1 cellular context compared by ENCODE assay signal in the genomic region with DNA sequence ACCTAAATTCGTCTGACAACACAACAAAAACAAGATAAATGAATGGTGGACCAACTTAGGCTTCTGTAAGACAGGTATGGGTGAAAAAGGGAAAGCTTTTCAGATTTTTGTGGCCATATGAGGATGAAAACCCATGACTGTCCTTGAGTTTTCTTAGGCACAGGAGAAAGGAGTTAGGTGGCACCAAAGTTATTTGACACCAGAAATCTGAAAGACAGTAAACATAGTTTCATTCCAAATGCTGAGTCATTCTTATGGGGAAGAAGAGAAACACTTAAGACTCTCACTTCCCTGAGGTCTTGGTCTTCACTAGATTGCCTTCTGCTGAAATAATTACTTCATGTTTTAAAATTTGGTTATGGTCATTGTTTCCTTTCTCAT.
TF ChIP-seq lines count a peak whose summit lies in the region.

No MANE protein-coding gene starts in this region.

TF ChIP-seq in K562, 482 proteins besides CTCF, POLR2A, EP300 and RAD21 (continued from another document and continues in another):
- TF ChIP-seq HMGN3 (IDR thresholded peaks at IDR 0.05; ENCODE audit: borderline replicate concordance, extremely low read depth, insufficient read length, low read depth, low read length), result no peak
- TF ChIP-seq TEAD4 (IDR thresholded peaks at IDR 0.05; ENCODE audit: low read length), result 0 out of 2 replicates have a peak, but pooled peaks have one; percentile 9
- TF ChIP-seq TEAD4 (CRISPR knock-in tag; IDR thresholded peaks at IDR 0.05; ENCODE audit: borderline replicate concordance), result no peak
- no peak for TF ChIP-seq NR2C2 (CRISPR knock-in tag; IDR thresholded peaks at IDR 0.05)
- TF ChIP-seq NR2C2 (tag; IDR thresholded peaks at IDR 0.05), result peak; percentile 51; the same call in 1 of the 2 replicates
- peak; percentile 17; the same call in 1 of the 2 replicates for TF ChIP-seq ZNF24 (IDR thresholded peaks at IDR 0.05)
- TF ChIP-seq HDAC2 (IDR thresholded peaks at IDR 0.05), result peak; percentile 50; the same call in 1 of the 2 replicates
- TF ChIP-seq ZNF778 (CRISPR knock-in tag; IDR thresholded peaks at IDR 0.05), result no peak
- TF ChIP-seq MEIS2 (IDR thresholded peaks at IDR 0.05; ENCODE audit: partially characterized antibody), result peak; percentile 10
- peak; percentile 59; the same call in 1 of the 2 replicates for TF ChIP-seq GTF2E2 (tag; IDR thresholded peaks at IDR 0.05)
- TF ChIP-seq SRSF1 (IDR thresholded peaks at IDR 0.05; ENCODE audit: low read depth, low read length), result no peak
- TF ChIP-seq SPI1 (IDR thresholded peaks at IDR 0.05; ENCODE audit: borderline replicate concordance, low read depth, low read length), result 0 out of 2 replicates have a peak, but pooled peaks have one; percentile 17
- TF ChIP-seq NUFIP1 (IDR thresholded peaks at IDR 0.05; ENCODE audit: partially characterized antibody), result no peak
- TF ChIP-seq, protein P1, sequence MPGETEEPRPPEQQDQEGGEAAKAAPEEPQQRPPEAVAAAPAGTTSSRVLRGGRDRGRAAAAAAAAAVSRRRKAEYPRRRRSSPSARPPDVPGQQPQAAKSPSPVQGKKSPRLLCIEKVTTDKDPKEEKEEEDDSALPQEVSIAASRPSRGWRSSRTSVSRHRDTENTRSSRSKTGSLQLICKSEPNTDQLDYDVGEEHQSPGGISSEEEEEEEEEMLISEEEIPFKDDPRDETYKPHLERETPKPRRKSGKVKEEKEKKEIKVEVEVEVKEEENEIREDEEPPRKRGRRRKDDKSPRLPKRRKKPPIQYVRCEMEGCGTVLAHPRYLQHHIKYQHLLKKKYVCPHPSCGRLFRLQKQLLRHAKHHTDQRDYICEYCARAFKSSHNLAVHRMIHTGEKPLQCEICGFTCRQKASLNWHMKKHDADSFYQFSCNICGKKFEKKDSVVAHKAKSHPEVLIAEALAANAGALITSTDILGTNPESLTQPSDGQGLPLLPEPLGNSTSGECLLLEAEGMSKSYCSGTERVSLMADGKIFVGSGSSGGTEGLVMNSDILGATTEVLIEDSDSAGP (CRISPR knock-in tag; IDR thresholded peaks at IDR 0.05), result no peak
- peak; percentile 84 for TF ChIP-seq SMARCE1 (IDR thresholded peaks at IDR 0.05)
- TF ChIP-seq SMAD3 (CRISPR knock-in tag; conservative IDR thresholded peaks at IDR 0.05), result 0 out of 2 replicates have a peak, but pooled peaks have one; percentile 8
- TF ChIP-seq POU5F1 (IDR thresholded peaks at IDR 0.05; ENCODE audit: borderline replicate concordance, low read depth, low read length, partially characterized antibody), result no peak
- TF ChIP-seq, protein P2, sequence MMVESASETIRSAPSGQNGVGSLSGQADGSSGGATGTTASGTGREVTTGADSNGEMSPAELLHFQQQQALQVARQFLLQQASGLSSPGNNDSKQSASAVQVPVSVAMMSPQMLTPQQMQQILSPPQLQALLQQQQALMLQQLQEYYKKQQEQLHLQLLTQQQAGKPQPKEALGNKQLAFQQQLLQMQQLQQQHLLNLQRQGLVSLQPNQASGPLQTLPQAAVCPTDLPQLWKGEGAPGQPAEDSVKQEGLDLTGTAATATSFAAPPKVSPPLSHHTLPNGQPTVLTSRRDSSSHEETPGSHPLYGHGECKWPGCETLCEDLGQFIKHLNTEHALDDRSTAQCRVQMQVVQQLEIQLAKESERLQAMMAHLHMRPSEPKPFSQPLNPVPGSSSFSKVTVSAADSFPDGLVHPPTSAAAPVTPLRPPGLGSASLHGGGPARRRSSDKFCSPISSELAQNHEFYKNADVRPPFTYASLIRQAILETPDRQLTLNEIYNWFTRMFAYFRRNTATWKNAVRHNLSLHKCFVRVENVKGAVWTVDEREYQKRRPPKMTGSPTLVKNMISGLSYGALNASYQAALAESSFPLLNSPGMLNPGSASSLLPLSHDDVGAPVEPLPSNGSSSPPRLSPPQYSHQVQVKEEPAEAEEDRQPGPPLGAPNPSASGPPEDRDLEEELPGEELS (CRISPR knock-in tag; IDR thresholded peaks at IDR 0.05; ENCODE audit: borderline replicate concordance), result no peak
- peak; percentile 99 for TF ChIP-seq MAFG (tag; conservative IDR thresholded peaks at IDR 0.05)
- TF ChIP-seq MAFK (IDR thresholded peaks at IDR 0.05; ENCODE audit: low read length), result peak; percentile 96
- TF ChIP-seq XRCC5 (IDR thresholded peaks at IDR 0.05; ENCODE audit: low read depth, low read length), result no peak
- no peak for TF ChIP-seq IRF1 (CRISPR knock-in tag; IDR thresholded peaks at IDR 0.05; ENCODE audit: borderline replicate concordance)
- TF ChIP-seq ZNF589 (CRISPR knock-in tag; IDR thresholded peaks at IDR 0.05; ENCODE audit: low read depth), result peak; percentile 29; the same call in 1 of the 2 replicates
- peak; percentile 47; the same call in 1 of the 2 replicates for TF ChIP-seq EP400 (IDR thresholded peaks at IDR 0.05)
- peak; percentile 82 for TF ChIP-seq SMARCA4 (IDR thresholded peaks at IDR 0.05)
- TF ChIP-seq SMC3 (conservative IDR thresholded peaks at IDR 0.05; ENCODE audit: insufficient read depth, low read depth, low read length), result no peak
- no peak for TF ChIP-seq ZKSCAN8 (CRISPR knock-in tag; IDR thresholded peaks at IDR 0.05)
- TF ChIP-seq MAFF (IDR thresholded peaks at IDR 0.05; ENCODE audit: low read length), result peak; percentile 98
- TF ChIP-seq, protein P3, sequence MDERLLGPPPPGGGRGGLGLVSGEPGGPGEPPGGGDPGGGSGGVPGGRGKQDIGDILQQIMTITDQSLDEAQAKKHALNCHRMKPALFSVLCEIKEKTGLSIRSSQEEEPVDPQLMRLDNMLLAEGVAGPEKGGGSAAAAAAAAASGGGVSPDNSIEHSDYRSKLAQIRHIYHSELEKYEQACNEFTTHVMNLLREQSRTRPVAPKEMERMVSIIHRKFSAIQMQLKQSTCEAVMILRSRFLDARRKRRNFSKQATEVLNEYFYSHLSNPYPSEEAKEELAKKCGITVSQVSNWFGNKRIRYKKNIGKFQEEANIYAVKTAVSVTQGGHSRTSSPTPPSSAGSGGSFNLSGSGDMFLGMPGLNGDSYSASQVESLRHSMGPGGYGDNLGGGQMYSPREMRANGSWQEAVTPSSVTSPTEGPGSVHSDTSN (CRISPR knock-in tag; IDR thresholded peaks at IDR 0.05; ENCODE audit: low read depth), result no peak
- TF ChIP-seq, protein P3 (tag; conservative IDR thresholded peaks at IDR 0.05; ENCODE audit: low read depth), result peak; percentile 51; the same call in 1 of the 2 replicates
- TF ChIP-seq, protein P4, sequence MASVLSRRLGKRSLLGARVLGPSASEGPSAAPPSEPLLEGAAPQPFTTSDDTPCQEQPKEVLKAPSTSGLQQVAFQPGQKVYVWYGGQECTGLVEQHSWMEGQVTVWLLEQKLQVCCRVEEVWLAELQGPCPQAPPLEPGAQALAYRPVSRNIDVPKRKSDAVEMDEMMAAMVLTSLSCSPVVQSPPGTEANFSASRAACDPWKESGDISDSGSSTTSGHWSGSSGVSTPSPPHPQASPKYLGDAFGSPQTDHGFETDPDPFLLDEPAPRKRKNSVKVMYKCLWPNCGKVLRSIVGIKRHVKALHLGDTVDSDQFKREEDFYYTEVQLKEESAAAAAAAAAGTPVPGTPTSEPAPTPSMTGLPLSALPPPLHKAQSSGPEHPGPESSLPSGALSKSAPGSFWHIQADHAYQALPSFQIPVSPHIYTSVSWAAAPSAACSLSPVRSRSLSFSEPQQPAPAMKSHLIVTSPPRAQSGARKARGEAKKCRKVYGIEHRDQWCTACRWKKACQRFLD (CRISPR knock-in tag; IDR thresholded peaks at IDR 0.05), result peak; percentile 64; the same call in 1 of the 2 replicates
- no peak for TF ChIP-seq ZBTB1 (CRISPR knock-in tag; IDR thresholded peaks at IDR 0.05; ENCODE audit: borderline replicate concordance, low read depth)
- TF ChIP-seq PHTF2 (CRISPR knock-in tag; IDR thresholded peaks at IDR 0.05), result no peak
- TF ChIP-seq RHOXF2B (CRISPR knock-in tag; conservative IDR thresholded peaks at IDR 0.05), result no peak
- TF ChIP-seq ARID1B (IDR thresholded peaks at IDR 0.05), result peak; percentile 78
- TF ChIP-seq TAF9B (IDR thresholded peaks at IDR 0.05; ENCODE audit: partially characterized antibody), result peak; percentile 53
- TF ChIP-seq, protein P5, sequence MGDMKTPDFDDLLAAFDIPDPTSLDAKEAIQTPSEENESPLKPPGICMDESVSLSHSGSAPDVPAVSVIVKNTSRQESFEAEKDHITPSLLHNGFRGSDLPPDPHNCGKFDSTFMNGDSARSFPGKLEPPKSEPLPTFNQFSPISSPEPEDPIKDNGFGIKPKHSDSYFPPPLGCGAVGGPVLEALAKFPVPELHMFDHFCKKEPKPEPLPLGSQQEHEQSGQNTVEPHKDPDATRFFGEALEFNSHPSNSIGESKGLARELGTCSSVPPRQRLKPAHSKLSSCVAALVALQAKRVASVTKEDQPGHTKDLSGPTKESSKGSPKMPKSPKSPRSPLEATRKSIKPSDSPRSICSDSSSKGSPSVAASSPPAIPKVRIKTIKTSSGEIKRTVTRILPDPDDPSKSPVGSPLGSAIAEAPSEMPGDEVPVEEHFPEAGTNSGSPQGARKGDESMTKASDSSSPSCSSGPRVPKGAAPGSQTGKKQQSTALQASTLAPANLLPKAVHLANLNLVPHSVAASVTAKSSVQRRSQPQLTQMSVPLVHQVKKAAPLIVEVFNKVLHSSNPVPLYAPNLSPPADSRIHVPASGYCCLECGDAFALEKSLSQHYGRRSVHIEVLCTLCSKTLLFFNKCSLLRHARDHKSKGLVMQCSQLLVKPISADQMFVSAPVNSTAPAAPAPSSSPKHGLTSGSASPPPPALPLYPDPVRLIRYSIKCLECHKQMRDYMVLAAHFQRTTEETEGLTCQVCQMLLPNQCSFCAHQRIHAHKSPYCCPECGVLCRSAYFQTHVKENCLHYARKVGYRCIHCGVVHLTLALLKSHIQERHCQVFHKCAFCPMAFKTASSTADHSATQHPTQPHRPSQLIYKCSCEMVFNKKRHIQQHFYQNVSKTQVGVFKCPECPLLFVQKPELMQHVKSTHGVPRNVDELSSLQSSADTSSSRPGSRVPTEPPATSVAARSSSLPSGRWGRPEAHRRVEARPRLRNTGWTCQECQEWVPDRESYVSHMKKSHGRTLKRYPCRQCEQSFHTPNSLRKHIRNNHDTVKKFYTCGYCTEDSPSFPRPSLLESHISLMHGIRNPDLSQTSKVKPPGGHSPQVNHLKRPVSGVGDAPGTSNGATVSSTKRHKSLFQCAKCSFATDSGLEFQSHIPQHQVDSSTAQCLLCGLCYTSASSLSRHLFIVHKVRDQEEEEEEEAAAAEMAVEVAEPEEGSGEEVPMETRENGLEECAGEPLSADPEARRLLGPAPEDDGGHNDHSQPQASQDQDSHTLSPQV (IDR thresholded peaks at IDR 0.05), result peak; percentile 78
- no peak for TF ChIP-seq ZNF146 (CRISPR knock-in tag; IDR thresholded peaks at IDR 0.05; ENCODE audit: unreplicated experiment)
- TF ChIP-seq TRIM28 (IDR thresholded peaks at IDR 0.05), result 0 out of 2 replicates have a peak, but pooled peaks have one; percentile 35
- TF ChIP-seq KAT7 (CRISPR knock-in tag; IDR thresholded peaks at IDR 0.05; ENCODE audit: borderline replicate concordance), result no peak
- no peak for TF ChIP-seq CTBP1 (IDR thresholded peaks at IDR 0.05; ENCODE audit: borderline replicate concordance)
- TF ChIP-seq PATZ1 (CRISPR knock-in tag; IDR thresholded peaks at IDR 0.05; ENCODE audit: borderline replicate concordance), result no peak
- TF ChIP-seq, protein P6, sequence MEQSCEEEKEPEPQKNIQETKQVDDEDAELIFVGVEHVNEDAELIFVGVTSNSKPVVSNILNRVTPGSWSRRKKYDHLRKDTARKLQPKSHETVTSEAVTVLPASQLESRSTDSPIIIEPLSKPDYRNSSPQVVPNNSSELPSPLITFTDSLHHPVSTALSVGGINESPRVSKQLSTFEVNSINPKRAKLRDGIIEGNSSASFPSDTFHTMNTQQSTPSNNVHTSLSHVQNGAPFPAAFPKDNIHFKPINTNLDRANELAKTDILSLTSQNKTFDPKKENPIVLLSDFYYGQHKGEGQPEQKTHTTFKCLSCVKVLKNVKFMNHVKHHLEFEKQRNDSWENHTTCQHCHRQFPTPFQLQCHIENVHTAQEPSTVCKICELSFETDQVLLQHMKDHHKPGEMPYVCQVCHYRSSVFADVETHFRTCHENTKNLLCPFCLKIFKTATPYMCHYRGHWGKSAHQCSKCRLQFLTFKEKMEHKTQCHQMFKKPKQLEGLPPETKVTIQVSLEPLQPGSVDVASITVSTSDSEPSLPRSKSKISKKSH (CRISPR knock-in tag; IDR thresholded peaks at IDR 0.05), result no peak
